Comparison of ENCODE assay signal across 12 cellular contexts in genomic region chr5:73189816-73190451, GRCh38. TPM values are rescaled to one million over a fixed set of nuclear protein-coding genes. Genes with fewer than 3 reads are reported as not detected.
DNase-seq lines count a peak whose midpoint lies in the region; ATAC-seq, FAIRE-seq and TF ChIP-seq lines count a peak whose summit lies in the region.
"Had no signal": no experiment of that assay in that cellular context is flagged by ENCODE, and none has a peak within 500 bp of the region (broad histone marks: within the 10 kb centered on the region; RNA-seq: fewer than 3 reads in every experiment).

No MANE protein-coding gene starts in this region.

- no peaks in the 10 kb centered on the region for H3K79me2 ChIP-seq in K562 (ENCODE audit: control insufficient read depth, insufficient read depth, low read length)

- H3K27ac ChIP-seq in K562 (ENCODE audit: extremely low read depth, low read depth, low read length), result no peak overlapping the region
- no peak overlapping the region for H3K27ac ChIP-seq in left ventricle myocardium inferior (replicated peaks)
- H3K27ac ChIP-seq: gastroesophageal sphincter had no signal

- TF ChIP-seq EP300 in K562 (IDR thresholded peaks at IDR 0.05; ENCODE audit: low read length), result no peak

- no peak overlapping the region for H3K27ac Mint-ChIP-seq in activated naive CD4-positive, alpha-beta T cell treated with anti-CD3 and anti-CD28 coated beads, Interleukin-2, amount 50 U/mL, for 72 hours
- H3K27ac Mint-ChIP-seq: activated naive CD8-positive, alpha-beta T cell treated with anti-CD3 and anti-CD28 coated beads, Interleukin-2, amount 50 U/mL, for 24 hours had no signal

- in situ Hi-C loops in K562 (cut with MboI), result no loop called here
- in situ Hi-C loops in GM13976 (cut with MboI; ENCODE audit: low sequenced_read_pairs, unreplicated experiment), result no loop called here

- no peak overlapping the region for H3K9ac ChIP-seq in K562 (ENCODE audit: insufficient read depth in 1 of 2, low read depth in 2 of 2, low read length in 2 of 2)

- H3K9me3 ChIP-seq in K562 (replicated peaks; ENCODE audit: control insufficient read depth, insufficient read depth, low read depth, low read length) (no peaks in the 10 kb centered on the region), left ventricle myocardium inferior (replicated peaks) (peaks cover 5% of the 10 kb centered on the region)

- H3K4me3 ChIP-seq in K562, result no peak overlapping the region
- H3K4me3 ChIP-seq in left ventricle myocardium inferior, result no peak overlapping the region
- H3K4me3 ChIP-seq: gastroesophageal sphincter had no signal

- intact Hi-C loops in K562 (cut with micrococcal nuclease) (no loop called here), left ventricle myocardium inferior (cut with micrococcal nuclease) (no loop called here)

- H3K36me3 ChIP-seq in K562 (ENCODE audit: control insufficient read depth, insufficient read depth, low read length) (no peaks in the 10 kb centered on the region), left ventricle myocardium inferior (no peaks in the 10 kb centered on the region)
- H3K36me3 ChIP-seq: gastroesophageal sphincter had no signal

- H3K36me3 Mint-ChIP-seq in activated naive CD4-positive, alpha-beta T cell treated with anti-CD3 and anti-CD28 coated beads, Interleukin-2, amount 50 U/mL, for 72 hours, result no peaks in the 10 kb centered on the region
- H3K36me3 Mint-ChIP-seq: naive B cell had no signal

- H3K27me3 ChIP-seq in K562 (ENCODE audit: control insufficient read depth in 2 of 2, insufficient read depth in 2 of 2, low read length in 2 of 2) (peaks cover 0 to 15% of the 10 kb centered on the region in 2 experiments; a peak in 1 of 5 replicates), left ventricle myocardium inferior (ENCODE audit: low read depth) (peaks cover 70% of the 10 kb centered on the region)

- peaks cover 0 to 4% of the 10 kb centered on the region in 2 donors for H3K9me3 Mint-ChIP-seq in activated naive CD4-positive, alpha-beta T cell treated with anti-CD3 and anti-CD28 coated beads, Interleukin-2, amount 50 U/mL, for 72 hours
- H3K9me3 Mint-ChIP-seq: activated naive CD8-positive, alpha-beta T cell treated with anti-CD3 and anti-CD28 coated beads, Interleukin-2, amount 50 U/mL, for 24 hours had no signal

- no peaks in the 10 kb centered on the region for H3K9me1 ChIP-seq in K562 (ENCODE audit: control insufficient read depth, insufficient read depth, low read length)

- DNase-seq in AG20443 (ENCODE audit: low spot score) (peak; percentile 82), M059J (ENCODE audit: low read depth) (peak; percentile 54), K562 (ENCODE audit: extremely low read depth in 1 of 4, low spot score in 3 of 4) (peak in 2 of 4 experiments; percentile 9 to 19), medulla oblongata (ENCODE audit: extremely low spot score) (peak; percentile 67), left ventricle myocardium inferior (no peak), GM13976 (ENCODE audit: low spot score) (no peak), ecto neural progenitor cell (ENCODE audit: low spot score) (no peak)
- no peak for DNase-seq in activated naive CD4-positive, alpha-beta T cell treated with anti-CD3 and anti-CD28 coated beads, Interleukin-2, amount 50 U/mL, for 72 hours (ENCODE audit: low spot score in 2 of 2)
- DNase-seq: activated naive CD8-positive, alpha-beta T cell treated with anti-CD3 and anti-CD28 coated beads, Interleukin-2, amount 50 U/mL, for 24 hours; naive B cell; trophoblast cell had no signal

- FAIRE-seq in K562 (lab: Jason Lieb, UNC), result no peak

- ATAC-seq in K562, result peak; percentile 86
- ATAC-seq in activated naive CD4-positive, alpha-beta T cell treated with anti-CD3 and anti-CD28 coated beads, Interleukin-2, amount 50 U/mL, for 72 hours, result no peak
- ATAC-seq: activated naive CD8-positive, alpha-beta T cell treated with anti-CD3 and anti-CD28 coated beads, Interleukin-2, amount 50 U/mL, for 24 hours; gastroesophageal sphincter had no signal

- TF ChIP-seq POLR2A in K562 (conservative IDR thresholded peaks at IDR 0.05), result no peak

- H4K20me1 ChIP-seq in K562 (replicated peaks; ENCODE audit: control insufficient read depth, insufficient read depth, low read length), result no peaks in the 10 kb centered on the region

- H3K4me1 ChIP-seq in K562 (replicated peaks in 1 of 2; ENCODE audit: control insufficient read depth in 2 of 2, insufficient read depth in 2 of 2, low read length in 2 of 2) (peaks cover 0 to 4% of the 10 kb centered on the region in 2 experiments; a peak in 2 of 5 replicates), left ventricle myocardium inferior (peaks cover 8% of the 10 kb centered on the region)

- H2AFZ ChIP-seq in K562 (ENCODE audit: low read depth, low read length), result peak overlapping the region; percentile 42

- 16% methylated on average over 6 of the region's 6 CpGs for WGBS in K562 (ENCODE audit: insufficient coverage, low coverage, missing lambda C conversion rate)

- no peak for TF ChIP-seq RAD21 in K562 (CRISPR knock-in tag; conservative IDR thresholded peaks at IDR 0.05 in 1 of 2, IDR thresholded peaks at IDR 0.05 in 1 of 2)

- CTCF ChIA-PET in K562 (lab: Yijun Ruan, JAX; ENCODE audit: low intra/inter-chr PET ratio), result no interaction called here

- BruUV-seq in K562 (replicated peaks; lab: Mats Ljungman, UMichigan), result no TSS peak

- POLR2A ChIA-PET in K562 (lab: Yijun Ruan, JAX), result interaction anchor here (0.6 to 1.4 kb wide), 2 partner anchors 8 to 9 kb away, joined by 3 read pairs; no protein-coding TSS in a partner anchor

- no peak for TF ChIP-seq CTCF in K562 (IDR thresholded peaks at IDR 0.05 in 2 of 3, conservative IDR thresholded peaks at IDR 0.05 in 1 of 3; ENCODE audit: insufficient read depth in 2 of 3, low read depth in 1 of 3, low read length in 3 of 3)
- TF ChIP-seq CTCF in left ventricle myocardium inferior (IDR thresholded peaks at IDR 0.05; ENCODE audit: borderline replicate concordance), result no peak
- no peak for TF ChIP-seq CTCF in GM13976 (IDR thresholded peaks at IDR 0.05; ENCODE audit: borderline replicate concordance, control extremely low read depth, extremely low read depth, insufficient read depth, missing control alignments)

- H3K4me2 ChIP-seq in K562 (ENCODE audit: insufficient read depth, low read length), result 0 out of 2 replicates have a peak overlapping the region, but pooled peaks have one; percentile 23

TF ChIP-seq in K562, 482 proteins besides CTCF, POLR2A, EP300 and RAD21 (continues in another document):
- TF ChIP-seq SMAD4 (CRISPR knock-in tag; conservative IDR thresholded peaks at IDR 0.05) (0 out of 2 replicates have a peak, but pooled peaks have one; percentile 29), HINFP (tag; conservative IDR thresholded peaks at IDR 0.05; ENCODE audit: low read depth) (peak; percentile 85), JUND (IDR thresholded peaks at IDR 0.05; ENCODE audit: borderline replicate concordance, low read depth, low read length) (peak; percentile 41; the same call in 1 of the 2 replicates), JUND (tag; IDR thresholded peaks at IDR 0.05; ENCODE audit: borderline replicate concordance, low read depth, low read length) (no peak)

RNA-seq across cellular contexts. Expression of gene TMEM174, which starts 16.9 kb away (rescaled TPM):
- not detected in 2 replicates for total RNA-seq in M059J (2014; rRNA removed; shearing (Covaris generic))
- not detected in 2 replicates for total RNA-seq in K562 (2011; cell fraction: chromatin; rRNA removed; ENCODE audit: low replicate concordance)
- not detected in 2 replicates for total RNA-seq in K562 (2011; cell fraction: nucleolus; rRNA removed)
- total RNA-seq in K562 (2011; cell fraction: nucleoplasm; rRNA removed), result not detected in 2 replicates
- not detected in 2 replicates for total RNA-seq in K562 (2014; rRNA removed)
- not detected in 2 replicates for total RNA-seq in K562 (2014; rRNA removed; fragmentation: Illumina TruSeq; extraction: Trizol)
- not detected in 2 replicates for total RNA-seq in K562 (2015; rRNA removed; fragmentation: Illumina TruSeq; extraction: Trizol)
- not detected in 2 replicates for total RNA-seq in K562 (2021)
- not detected in 2 replicates for polyA plus RNA-seq in K562 (2011; rRNA removed)
- not detected in 2 replicates for polyA plus RNA-seq in K562 (2011; cell fraction: cytosol; rRNA removed)
- not detected in 2 replicates for polyA plus RNA-seq in K562 (2011; cell fraction: nucleus; rRNA removed)
- not detected in 2 replicates for polyA plus RNA-seq in K562 (2012)
- not detected in 2 replicates for polyA plus RNA-seq in K562 (2014; fragmentation: Illumina TruSeq; extraction: Trizol)
- polyA plus RNA-seq in K562 (2014; fragmentation: Nextera tagmentation; extraction: Ambion mirVana), result not detected
- not detected in 2 replicates for polyA plus RNA-seq in K562 (2014; rRNA removed)
- polyA minus RNA-seq in K562 (2011; rRNA and poly(A)+ RNA removed), result 0.12 TPM in 1 of 2 replicates, not detected in the other
- not detected in 2 replicates for polyA minus RNA-seq in K562 (2011; cell fraction: cytosol; rRNA and poly(A)+ RNA removed)
- polyA minus RNA-seq in K562 (2011; cell fraction: nucleus; rRNA and poly(A)+ RNA removed), result not detected in 2 replicates
- not detected for total RNA-seq in left ventricle myocardium inferior
- not detected for total RNA-seq in activated naive CD4-positive, alpha-beta T cell treated with anti-CD3 and anti-CD28 coated beads, Interleukin-2, amount 50 U/mL, for 72 hours
- total RNA-seq: gastroesophageal sphincter had no signal

Comparison
In these comparisons a context has a peak if more than half of its experiments do, and no peak if none do; other contexts are left out.
1. DNase-seq: peak in AG20443 (single experiment), M059J (single experiment) and medulla oblongata (single experiment); none in left ventricle myocardium inferior (single experiment), activated naive CD4-positive, alpha-beta T cell treated with anti-CD3 and anti-CD28 coated beads, Interleukin-2, amount 50 U/mL, for 72 hours (0 of 2), GM13976 (single experiment) and ecto neural progenitor cell (single experiment).